In the genomic region with DNA sequence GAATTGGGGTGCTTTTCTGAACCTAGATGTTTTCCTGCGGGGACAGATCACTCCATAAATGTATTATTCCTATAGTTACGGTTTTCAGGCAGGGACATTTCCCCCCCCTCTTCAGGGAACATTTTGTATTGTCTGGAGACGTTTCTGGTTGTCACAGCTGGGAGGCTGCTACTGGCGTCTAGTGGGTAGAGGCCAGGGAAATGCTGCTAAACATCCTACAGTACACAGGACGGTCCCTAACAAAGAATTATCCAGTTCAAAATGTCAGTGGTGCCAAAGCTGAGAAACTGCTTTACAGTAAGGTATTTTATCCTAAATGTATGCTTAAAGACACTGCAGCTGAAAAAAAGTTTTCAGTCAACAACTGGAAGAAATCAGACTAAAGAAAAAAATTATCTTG, we compare ENCODE assay signal across 23 cellular contexts.
"Had no signal": no experiment of that assay in that cellular context is flagged by ENCODE, and none has a peak within 500 bp of the region (broad histone marks: within the 10 kb centered on the region; RNA-seq: fewer than 3 reads in every experiment).

No MANE protein-coding gene starts in this region.

- H3K4me3 ChIP-seq: gastroesophageal sphincter, pancreas, thoracic aorta, upper lobe of left lung had no signal

- H3K9me3 ChIP-seq: gastroesophageal sphincter, pancreas, thoracic aorta, upper lobe of left lung had no signal

- ATAC-seq: activated T-helper 17 cell treated with anti-CD3 and anti-CD28 coated beads, Interleukin-2, amount 50 U/mL, for 72 hours; effector memory CD8-positive, alpha-beta T cell; gastroesophageal sphincter; naive thymus-derived CD8-positive, alpha-beta T cell; right cardiac atrium; stimulated activated naive CD8-positive, alpha-beta T cell treated with anti-CD3 and anti-CD28 coated beads, Interleukin-15, Interleukin-2, amounts not matched to agents 100 U/mL and 50 U/mL, for 24 hours; T-helper 17 cell had no signal

- DNase-seq: activated CD4-positive, alpha-beta memory T cell treated with anti-CD3 and anti-CD28 coated beads, Interleukin-2, amount 10 ng/mL, durations not matched to agents 7 days and 5 days; activated CD4-positive, alpha-beta T cell treated with anti-CD3 and anti-CD28 coated beads for 1 hour; activated CD4-positive, alpha-beta T cell treated with anti-CD3 and anti-CD28 coated beads, Interleukin-2, amount 10 ng/mL, durations not matched to agents 7 days and 5 days; activated CD8-positive, alpha-beta memory T cell treated with anti-CD3 and anti-CD28 coated beads, Interleukin-2, amount 50 U/mL, for 48 hours; activated gamma-delta T cell treated with Interleukin-2 at 50 U/mL for 16 hours; activated naive CD4-positive, alpha-beta T cell treated with anti-CD3 and anti-CD28 coated beads, Interleukin-2, amount 50 U/mL, for 16 hours; activated T-cell treated with anti-CD3 and anti-CD28 coated beads, Interleukin-2, amount 50 U/mL, for 24 hours; amniotic stem cell; cortex of kidney; effector memory CD8-positive, alpha-beta T cell; erythroblast; mammary epithelial cell; naive thymus-derived CD8-positive, alpha-beta T cell; pancreas; right cardiac atrium; stimulated activated CD4-positive, alpha-beta T cell treated with anti-CD3 and anti-CD28 coated beads, Interleukin-2, amount 100 ng/mL, for 48 hours; stimulated activated naive CD8-positive, alpha-beta T cell treated with anti-CD3 and anti-CD28 coated beads, Interleukin-15, Interleukin-2, amounts not matched to agents 100 U/mL and 50 U/mL, for 24 hours; T-helper 17 cell; T1000; upper lobe of left lung had no signal

- H3K4me1 ChIP-seq: gastroesophageal sphincter, pancreas had no signal

- H3K27ac ChIP-seq: gastroesophageal sphincter, thoracic aorta, upper lobe of left lung had no signal

- H3K27me3 ChIP-seq: gastroesophageal sphincter, pancreas, upper lobe of left lung had no signal
